ENCODE assay signal across 29 cellular contexts in the genomic region with DNA sequence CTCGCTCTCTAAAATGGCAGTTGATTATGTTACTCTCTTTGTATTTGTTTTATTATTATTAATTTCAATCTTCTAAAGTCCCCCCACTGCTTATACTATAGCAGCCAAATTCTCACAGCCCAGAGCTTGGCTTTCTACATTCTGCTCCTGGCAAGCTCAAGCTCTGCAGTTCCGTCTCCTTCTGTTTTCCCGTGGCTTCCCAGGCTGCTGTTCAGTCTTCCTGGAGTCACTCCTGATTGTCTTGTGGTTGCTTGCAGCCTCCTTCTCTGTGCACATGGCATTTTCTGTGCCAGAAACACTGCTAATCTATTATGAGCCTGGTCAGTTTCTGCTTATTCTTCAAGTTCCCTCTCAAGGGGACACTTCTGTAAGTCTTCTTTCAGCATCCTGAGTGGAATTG.
DNase-seq lines count a peak whose midpoint lies in the region; FAIRE-seq and TF ChIP-seq lines count a peak whose summit lies in the region.
"Had no signal": no experiment of that assay in that cellular context is flagged by ENCODE, and none has a peak within 500 bp of the region (broad histone marks: within the 10 kb centered on the region; RNA-seq: fewer than 3 reads in every experiment).

No MANE protein-coding gene starts in this region.

- H3K27ac ChIP-seq in keratinocyte (ENCODE audit: control insufficient read depth, insufficient read depth, low read length) (no peak overlapping the region), colonic mucosa (no peak overlapping the region)
- H3K27ac ChIP-seq: BLaER1 treated with 17β-estradiol and CSF1 and Interleukin-3, amounts not matched to agents 10 nM and 100 nM; body of pancreas; dorsolateral prefrontal cortex; esophagus squamous epithelium; neutrophil; SK-N-MC; suprapubic skin; upper lobe of left lung had no signal

- in situ Hi-C loops in astrocyte of the spinal cord (cut with HindIII; ENCODE audit: low sequenced_read_pairs): no loop called here

- TF ChIP-seq CTCF in AG10803 (conservative IDR thresholded peaks at IDR 0.05; ENCODE audit: low read length) (no peak), astrocyte of the spinal cord (IDR thresholded peaks at IDR 0.05; ENCODE audit: low read depth, low read length) (no peak), keratinocyte (optimal IDR thresholded peaks at IDR 0.05 in 1 of 3, IDR thresholded peaks at IDR 0.05 in 1 of 3, conservative IDR thresholded peaks at IDR 0.05 in 1 of 3; ENCODE audit: extremely low read depth in 1 of 3, insufficient read depth in 2 of 3, low read length in 3 of 3) (no peak), colonic mucosa (IDR thresholded peaks at IDR 0.05) (no peak)

- peak; percentile 76 for DNase-seq in AG10803 (ENCODE audit: low read depth)
- DNase-seq in GM04503 (ENCODE audit: low read depth): peak; percentile 33
- peak; percentile 33 for DNase-seq in astrocyte of the spinal cord (ENCODE audit: low read depth, low spot score)
- DNase-seq in keratinocyte (ENCODE audit: low read depth, low spot score): no peak
- DNase-seq in stimulated activated CD4-positive, alpha-beta T cell treated with anti-CD3 and anti-CD28 coated beads, Interleukin-4, amount 100 ng/mL, for 24 hours: no peak
- DNase-seq in KG1 (lab: John Stamatoyannopoulos, UW): no peak
- no peak for DNase-seq in activated CD8-positive, alpha-beta memory T cell treated with anti-CD3 and anti-CD28 coated beads for 24 hours
- no peak for DNase-seq in colonic mucosa
- DNase-seq: ACHN; activated CD4-positive, CD25-positive, alpha-beta regulatory T cell; activated gamma-delta T cell treated with Interleukin-2 at 50 U/mL for 16 hours; activated naive CD8-positive, alpha-beta T cell treated with anti-CD3 and anti-CD28 coated beads, Interleukin-2, amount 10 ng/mL, durations not matched to agents 7 days and 5 days; activated T-cell treated with anti-CD3 and anti-CD28 coated beads, Interleukin-2, amount 50 U/mL, for 48 hours; DMS53; dorsolateral prefrontal cortex; esophagus squamous epithelium; naive B cell; NCI-H1048; NCI-H82; RPMI8226; stimulated activated naive CD4-positive, alpha-beta T cell treated with Interleukin-2 at 50 U/mL for 16 hours; T-helper 1 cell; upper lobe of left lung had no signal

- H4K20me1 ChIP-seq in keratinocyte (ENCODE audit: control insufficient read depth, extremely low read depth, insufficient read depth, low read length): no peaks in the 10 kb centered on the region
- H4K20me1 ChIP-seq: BLaER1 treated with 17β-estradiol and CSF1 and Interleukin-3, amounts not matched to agents 10 nM and 100 nM had no signal

- dilution Hi-C loops in keratinocyte (cut with MboI; ENCODE audit: extremely low pct_ligation_motif_present, low sequenced_read_pairs): no loop called here

- H3K4me2 ChIP-seq in keratinocyte (ENCODE audit: control insufficient read depth, extremely low read depth, insufficient read depth, low read depth, low read length): no peak overlapping the region
- H3K4me2 ChIP-seq: BLaER1 treated with 17β-estradiol and CSF1 and Interleukin-3, amounts not matched to agents 10 nM and 100 nM had no signal

- no peaks in the 10 kb centered on the region for H3K9me1 ChIP-seq in keratinocyte (ENCODE audit: control insufficient read depth, extremely low read depth, insufficient read depth, low read length)

- FAIRE-seq in keratinocyte (lab: Jason Lieb, UNC): peak; percentile 49
- FAIRE-seq: G401.6 had no signal

- peaks cover 34% of the 10 kb centered on the region for H3K4me1 ChIP-seq in keratinocyte (ENCODE audit: control insufficient read depth, extremely low read depth, insufficient read depth, low read length)
- no peaks in the 10 kb centered on the region for H3K4me1 ChIP-seq in colonic mucosa
- H3K4me1 ChIP-seq: BLaER1 treated with 17β-estradiol and CSF1 and Interleukin-3, amounts not matched to agents 10 nM and 100 nM; body of pancreas; esophagus squamous epithelium; suprapubic skin; upper lobe of left lung had no signal

- H3K9ac ChIP-seq in keratinocyte (ENCODE audit: control insufficient read depth, extremely low read depth, insufficient read depth, low read length) (no peak overlapping the region), colonic mucosa (ENCODE audit: low read depth in 2 of 2, low read length in 2 of 2) (no peak overlapping the region)
- H3K9ac ChIP-seq: BLaER1 treated with 17β-estradiol and CSF1 and Interleukin-3, amounts not matched to agents 10 nM and 100 nM had no signal

- H3K27me3 ChIP-seq in keratinocyte (ENCODE audit: control insufficient read depth, extremely low read depth, insufficient read depth, low read length) (no peaks in the 10 kb centered on the region), colonic mucosa (no peaks in the 10 kb centered on the region)
- H3K27me3 ChIP-seq: BLaER1 treated with 17β-estradiol and CSF1 and Interleukin-3, amounts not matched to agents 10 nM and 100 nM; body of pancreas; dorsolateral prefrontal cortex; esophagus squamous epithelium; neutrophil; suprapubic skin; upper lobe of left lung had no signal

- intact Hi-C loops in colonic mucosa (cut with DNase I): no loop called here

- no peak overlapping the region for H2AFZ ChIP-seq in keratinocyte (ENCODE audit: control insufficient read depth, low read length)

- H3K4me3 ChIP-seq in AG10803 (ENCODE audit: low read length) (no peak overlapping the region), astrocyte of the spinal cord (ENCODE audit: low read depth, low read length) (no peak overlapping the region), keratinocyte (ENCODE audit: control insufficient read depth in 2 of 3, extremely low read depth in 1 of 3, insufficient read depth in 2 of 3, low read depth in 1 of 3, low read length in 3 of 3) (no peak overlapping the region), colonic mucosa (no peak overlapping the region)
- H3K4me3 ChIP-seq: BLaER1 treated with 17β-estradiol and CSF1 and Interleukin-3, amounts not matched to agents 10 nM and 100 nM; body of pancreas; dorsolateral prefrontal cortex; esophagus squamous epithelium; SK-N-MC; suprapubic skin; upper lobe of left lung had no signal

- H3K9me3 ChIP-seq in keratinocyte (ENCODE audit: control insufficient read depth, low read depth, low read length) (no peaks in the 10 kb centered on the region), colonic mucosa (no peaks in the 10 kb centered on the region)
- H3K9me3 ChIP-seq: body of pancreas, esophagus squamous epithelium, neutrophil, suprapubic skin had no signal

- no peaks in the 10 kb centered on the region for H3K79me2 ChIP-seq in keratinocyte (ENCODE audit: control insufficient read depth, insufficient read depth, low read length)

- H3K36me3 ChIP-seq in keratinocyte (ENCODE audit: control insufficient read depth in 2 of 2, extremely low read depth in 1 of 2, insufficient read depth in 2 of 2, low read length in 2 of 2): no peaks in the 10 kb centered on the region
- no peaks in the 10 kb centered on the region for H3K36me3 ChIP-seq in colonic mucosa
- H3K36me3 ChIP-seq: BLaER1 treated with 17β-estradiol and CSF1 and Interleukin-3, amounts not matched to agents 10 nM and 100 nM; esophagus squamous epithelium; neutrophil; suprapubic skin; upper lobe of left lung had no signal

Comparison
In these comparisons a context has a peak if more than half of its experiments do, and no peak if none do; other contexts are left out.
1. DNase-seq: peak in AG10803 (single experiment), GM04503 (single experiment) and astrocyte of the spinal cord (single experiment); none in keratinocyte (single experiment), stimulated activated CD4-positive, alpha-beta T cell treated with anti-CD3 and anti-CD28 coated beads, Interleukin-4, amount 100 ng/mL, for 24 hours (single experiment), KG1 (single experiment), activated CD8-positive, alpha-beta memory T cell treated with anti-CD3 and anti-CD28 coated beads for 24 hours (single experiment) and colonic mucosa (single experiment).